22 cellular contexts compared by ENCODE assay signal in genomic region chr5:10875201-10875768, GRCh38.
DNase-seq lines count a peak whose midpoint lies in the region; ATAC-seq and TF ChIP-seq lines count a peak whose summit lies in the region.
"Had no signal": no experiment of that assay in that cellular context is flagged by ENCODE, and none has a peak within 500 bp of the region (broad histone marks: within the 10 kb centered on the region; RNA-seq: fewer than 3 reads in every experiment).

No MANE protein-coding gene starts in this region.

- intact Hi-C loops in right lobe of liver (cut with DNase I) = no loop called here

- H3K4me2 ChIP-seq in SK-N-SH = peak overlapping the region; percentile 31; the same call in 1 of the 2 replicates
- H3K4me2 ChIP-seq: hepatocyte had no signal

- no peak overlapping the region for H2AFZ ChIP-seq in SK-N-SH (ENCODE audit: low read depth)
- H2AFZ ChIP-seq: hepatocyte had no signal

- H3K27me3 ChIP-seq in SK-N-SH (ENCODE audit: insufficient read depth) (no peaks in the 10 kb centered on the region; the same call in 1 of the 2 replicates), right lobe of liver (no peaks in the 10 kb centered on the region)
- H3K27me3 ChIP-seq: hepatocyte had no signal

- no peaks in the 10 kb centered on the region for H4K20me1 ChIP-seq in SK-N-SH (ENCODE audit: insufficient read depth)

- H3K9me3 ChIP-seq in SK-N-SH = no peaks in the 10 kb centered on the region
- H3K9me3 ChIP-seq in right lobe of liver = no peaks in the 10 kb centered on the region
- H3K9me3 ChIP-seq: esophagus muscularis mucosa had no signal

- TF ChIP-seq POLR2A in right lobe of liver (IDR thresholded peaks at IDR 0.05) = no peak

- DNase-seq in A172 (ENCODE audit: low spot score) = peak; percentile 80
- DNase-seq in HT1080 (ENCODE audit: low read depth) = peak; percentile 94
- DNase-seq in SK-N-SH = no peak
- DNase-seq in glomerular visceral epithelial cell (ENCODE audit: extremely low spot score) = peak; percentile 73
- no peak for DNase-seq in right lobe of liver
- no peak for DNase-seq in hippocampal formation (lab: John Stamatoyannopoulos, UW)
- DNase-seq: 8988T; activated CD4-positive, alpha-beta T cell treated with anti-CD3 and anti-CD28 coated beads, Interleukin-2, amount 50 U/mL, for 1 hour; CD8-positive, alpha-beta T cell; DMS 273 treated with DMSO at 0.1 percent for 48 hours; mesenchymal stem cell; naive thymus-derived CD4-positive, alpha-beta T cell; NCI-H1048; NCI-H1694; nucleus accumbens; SHP77 treated with DMSO at 0.1 percent for 48 hours; stimulated activated naive CD8-positive, alpha-beta T cell treated with anti-CD3 and anti-CD28 coated beads, Interleukin-15, amount 100 ng/mL, for 72 hours had no signal

- TF ChIP-seq EP300 in SK-N-SH (IDR thresholded peaks at IDR 0.05; ENCODE audit: borderline replicate concordance in 1 of 2, low read depth in 1 of 2, low read length in 1 of 2) = peak in 1 of 2 experiments; percentile 17; a peak in 1 of 4 replicates

- 52% methylated on average over 10 of the region's 10 CpGs for WGBS in SK-N-SH (ENCODE audit: low lambda C conversion rate)
- WGBS in right lobe of liver (ENCODE audit: insufficient coverage, low coverage, low lambda C conversion rate, missing lambda C conversion rate) = 78% methylated on average over 9 of the region's 10 CpGs

- TF ChIP-seq CTCF in SK-N-SH (IDR thresholded peaks at IDR 0.05) (no peak), right lobe of liver (IDR thresholded peaks at IDR 0.05) (no peak)

- no peak overlapping the region for H3K4me3 ChIP-seq in SK-N-SH (ENCODE audit: low read depth in 2 of 2, low read length in 1 of 2)
- no peak overlapping the region for H3K4me3 ChIP-seq in right lobe of liver
- H3K4me3 ChIP-seq: esophagus muscularis mucosa, hepatocyte had no signal

- no peaks in the 10 kb centered on the region for H3K79me2 ChIP-seq in SK-N-SH (ENCODE audit: insufficient read depth)
- H3K79me2 ChIP-seq: hepatocyte had no signal

- H3F3A ChIP-seq in SK-N-SH (replicated peaks; ENCODE audit: insufficient read depth) = no peaks in the 10 kb centered on the region

- POLR2A ChIA-PET in SK-N-SH (lab: Yijun Ruan, JAX) = no interaction called here

- CTCF ChIA-PET in SK-N-SH (lab: Yijun Ruan, JAX) = interaction anchor here (1.0 kb wide), 1 partner anchor 18 kb away, joined by 4 read pairs; no protein-coding TSS in a partner anchor

- H3K27ac ChIP-seq in SK-N-SH (ENCODE audit: low read depth in 2 of 2, low read length in 1 of 2) (no peak overlapping the region), right lobe of liver (no peak overlapping the region)
- H3K27ac ChIP-seq: esophagus muscularis mucosa, hepatocyte had no signal

- ATAC-seq in right lobe of liver (no peak), HG03139 (IDR thresholded peaks at IDR 0.05; ENCODE audit: unreplicated experiment) (no peak), GM18909 (IDR thresholded peaks at IDR 0.05; ENCODE audit: poor library complexity, unreplicated experiment) (no peak)
- ATAC-seq: CD8-positive, alpha-beta T cell; naive thymus-derived CD4-positive, alpha-beta T cell; stimulated activated naive CD8-positive, alpha-beta T cell treated with anti-CD3 and anti-CD28 coated beads, Interleukin-15, amount 100 ng/mL, for 72 hours; WTC11 had no signal

- H3K36me3 ChIP-seq in SK-N-SH (replicated peaks in 1 of 2; ENCODE audit: control insufficient read depth in 1 of 2, insufficient read depth in 2 of 2, low read length in 1 of 2) (no peaks in the 10 kb centered on the region), right lobe of liver (no peaks in the 10 kb centered on the region)
- H3K36me3 ChIP-seq: esophagus muscularis mucosa had no signal

- H3K9me2 ChIP-seq in SK-N-SH = no peaks in the 10 kb centered on the region

- TF ChIP-seq RAD21 in SK-N-SH (IDR thresholded peaks at IDR 0.05; ENCODE audit: low read length) = no peak

- H3K9ac ChIP-seq in SK-N-SH = no peak overlapping the region

- H3K4me1 ChIP-seq in SK-N-SH (ENCODE audit: control insufficient read depth in 1 of 2, insufficient read depth in 2 of 2, low read depth in 1 of 2, low read length in 1 of 2) (peaks cover 0 to 5% of the 10 kb centered on the region in 2 experiments; a peak in 2 of 4 replicates), right lobe of liver (no peaks in the 10 kb centered on the region)
- H3K4me1 ChIP-seq: esophagus muscularis mucosa had no signal

TF ChIP-seq in SK-N-SH, 30 proteins besides CTCF, POLR2A, EP300 and RAD21:
- 0 out of 2 replicates have a peak, but pooled peaks have one; percentile 35 for TF ChIP-seq TCF12 (IDR thresholded peaks at IDR 0.05)
- peak; percentile 72; the same call in 1 of the 2 replicates for TF ChIP-seq FOSL2 (IDR thresholded peaks at IDR 0.05; ENCODE audit: borderline replicate concordance, low read depth)
- TF ChIP-seq SMC3 (IDR thresholded peaks at IDR 0.05; ENCODE audit: low read depth, low read length) = no peak
- peak; percentile 30 for TF ChIP-seq JUND (IDR thresholded peaks at IDR 0.05)

Comparison
In these comparisons a context has a peak if more than half of its experiments do, and no peak if none do; other contexts are left out.
1. DNase-seq: peak in A172 (single experiment), HT1080 (single experiment) and glomerular visceral epithelial cell (single experiment); none in SK-N-SH (single experiment), right lobe of liver (0 of 3) and hippocampal formation (0 of 2).